15 cellular contexts compared by ENCODE assay signal in the genomic region with DNA sequence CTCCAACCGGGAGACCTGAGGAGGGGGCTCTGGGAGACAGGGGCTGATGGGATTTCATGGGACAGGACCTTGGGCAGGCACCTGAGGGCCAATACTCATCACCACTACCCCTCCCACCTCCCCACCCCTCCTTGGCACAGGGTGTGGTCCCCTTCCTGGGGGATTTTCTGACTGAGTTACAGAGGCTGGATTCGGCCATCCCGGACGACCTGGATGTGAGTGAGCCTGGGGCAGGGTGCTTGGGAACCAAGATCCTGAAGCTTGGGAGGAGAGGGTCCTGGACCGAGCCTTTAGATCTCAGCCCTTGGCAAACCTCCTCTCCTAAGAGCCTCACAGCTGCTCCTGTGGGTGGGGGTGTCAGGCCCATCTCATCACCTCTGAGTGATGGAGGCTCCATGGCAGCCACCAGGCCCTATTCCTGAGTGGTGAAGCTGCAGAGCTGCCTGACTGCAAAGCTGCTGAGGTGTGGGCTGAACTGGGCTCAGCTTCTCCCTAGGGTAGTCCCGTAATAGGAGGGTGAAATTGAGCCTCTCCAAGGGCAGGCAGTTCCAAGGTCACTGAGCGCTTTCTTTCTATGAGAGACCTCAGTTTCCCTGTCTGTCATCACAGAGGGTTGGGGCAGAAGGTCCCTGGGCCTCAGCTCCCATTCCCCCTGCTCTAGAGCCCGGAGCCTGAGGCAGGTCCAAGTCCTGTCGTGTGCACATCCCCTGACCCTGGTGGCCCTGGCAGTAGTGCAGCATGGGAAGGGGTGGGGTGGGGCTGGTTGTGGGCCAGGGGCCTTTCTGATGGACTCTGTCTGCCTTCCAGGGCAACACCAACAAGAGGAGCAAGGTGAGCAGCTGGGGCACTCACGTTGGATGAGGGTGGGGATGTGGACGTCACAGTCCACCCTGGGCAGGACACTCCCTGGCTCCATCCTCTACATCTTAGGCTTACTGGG. TPM values are rescaled to one million over a fixed set of nuclear protein-coding genes. Genes with fewer than 3 reads are reported as not detected.
DNase-seq lines count a peak whose midpoint lies in the region; ATAC-seq and TF ChIP-seq lines count a peak whose summit lies in the region.
"Had no signal": no experiment of that assay in that cellular context is flagged by ENCODE, and none has a peak within 500 bp of the region (broad histone marks: within the 10 kb centered on the region; RNA-seq: fewer than 3 reads in every experiment).

No MANE protein-coding gene starts in this region.

- H3K9me2 ChIP-seq in GM23248 (ENCODE audit: insufficient read depth) = no peaks in the 10 kb centered on the region

- peaks cover 44% of the 10 kb centered on the region for H3K4me1 Mint-ChIP-seq in activated CD8-positive, alpha-beta T cell treated with anti-CD3 and anti-CD28 coated beads, Interleukin-2, amount 10 ng/mL, durations not matched to agents 7 days and 5 days (ENCODE audit: low read depth)
- peaks cover 24% of the 10 kb centered on the region for H3K4me1 Mint-ChIP-seq in memory B cell

- H3K4me3 ChIP-seq in upper lobe of left lung = peak overlapping the region in 1 of 4 donors; percentile 19
- no peak overlapping the region for H3K4me3 ChIP-seq in gastrocnemius medialis
- no peak overlapping the region for H3K4me3 ChIP-seq in GM23248

- H2AFZ ChIP-seq in GM23248 = no peak overlapping the region

- POLR2A ChIA-PET in activated CD8-positive, alpha-beta T cell treated with anti-CD3 and anti-CD28 coated beads, Interleukin-2, amount 10 ng/mL, durations not matched to agents 7 days and 5 days (lab: Charles Lee) = interaction anchor here (0.6 to 3.0 kb wide), 7 partner anchors 9 to 161 kb away, joined by 3 to 41 read pairs (median 4); no protein-coding TSS in a partner anchor

- no peaks in the 10 kb centered on the region for H3F3A ChIP-seq in GM23248 (ENCODE audit: insufficient read depth)

- TF ChIP-seq EP300 in upper lobe of left lung (IDR thresholded peaks at IDR 0.05) = no peak

- no peak for TF ChIP-seq CTCF in upper lobe of left lung (IDR thresholded peaks at IDR 0.05)
- no peak for TF ChIP-seq CTCF in gastrocnemius medialis (IDR thresholded peaks at IDR 0.05 in 4 of 5, conservative IDR thresholded peaks at IDR 0.05 in 1 of 5)

- CTCF ChIA-PET in activated CD8-positive, alpha-beta T cell treated with anti-CD3 and anti-CD28 coated beads, Interleukin-2, amount 10 ng/mL, durations not matched to agents 7 days and 5 days (lab: Charles Lee) = interaction anchor here (1.0 to 2.5 kb wide), 4 partner anchors 9 to 106 kb away, joined by 3 to 11 read pairs (median 8); no protein-coding TSS in a partner anchor

- H3K27me3 ChIP-seq in upper lobe of left lung = no peaks in the 10 kb centered on the region
- no peaks in the 10 kb centered on the region for H3K27me3 ChIP-seq in gastrocnemius medialis
- no peaks in the 10 kb centered on the region for H3K27me3 ChIP-seq in GM23248 (replicated peaks; ENCODE audit: insufficient read depth)
- H3K27me3 ChIP-seq: brain microvascular endothelial cell, foreskin keratinocyte had no signal

- H3K79me2 ChIP-seq in GM23248 (ENCODE audit: insufficient read depth) = peaks cover 14% of the 10 kb centered on the region; the same call in 1 of the 2 replicates

- no peak for TF ChIP-seq POLR2A in upper lobe of left lung (IDR thresholded peaks at IDR 0.05)
- no peak for TF ChIP-seq POLR2A in gastrocnemius medialis (IDR thresholded peaks at IDR 0.05)

- H3K36me3 Mint-ChIP-seq in activated CD8-positive, alpha-beta T cell treated with anti-CD3 and anti-CD28 coated beads, Interleukin-2, amount 10 ng/mL, durations not matched to agents 7 days and 5 days (ENCODE audit: low read depth) = peaks cover 78% of the 10 kb centered on the region
- H3K36me3 Mint-ChIP-seq in memory B cell = peaks cover 33% of the 10 kb centered on the region

- DNase-seq in Right ventricle myocardium inferior (ENCODE audit: missing footprints) (peak; percentile 31), left cardiac atrium (no peak), memory B cell (ENCODE audit: low spot score in 2 of 2) (no peak), upper lobe of left lung (no peak), gastrocnemius medialis (no peak), GM23248 (no peak)
- DNase-seq in activated CD8-positive, alpha-beta T cell treated with anti-CD3 and anti-CD28 coated beads, Interleukin-2, amount 10 ng/mL, durations not matched to agents 7 days and 5 days = no peak
- DNase-seq: foreskin keratinocyte, HFFc6 had no signal

- ATAC-seq in Right ventricle myocardium inferior = no peak
- no peak for ATAC-seq in left cardiac atrium
- no peak for ATAC-seq in activated CD8-positive, alpha-beta T cell treated with anti-CD3 and anti-CD28 coated beads, Interleukin-2, amount 10 ng/mL, durations not matched to agents 7 days and 5 days
- no peak for ATAC-seq in memory B cell (ENCODE audit: low read depth)
- ATAC-seq in upper lobe of left lung (ENCODE audit: low FRiP score in 2 of 2) = no peak
- no peak for ATAC-seq in gastrocnemius medialis
- ATAC-seq in GM19351 (IDR thresholded peaks at IDR 0.05; ENCODE audit: unreplicated experiment) = no peak
- ATAC-seq: foreskin keratinocyte had no signal

- in situ Hi-C loops in gastrocnemius medialis (cut with MboI; ENCODE audit: low sequenced_read_pairs in 4 of 4) (no loop called here), GM23248 (cut with MboI) (no loop called here)

- peak overlapping the region; percentile 98 for H3K4me3 Mint-ChIP-seq in activated CD8-positive, alpha-beta T cell treated with anti-CD3 and anti-CD28 coated beads, Interleukin-2, amount 10 ng/mL, durations not matched to agents 7 days and 5 days
- H3K4me3 Mint-ChIP-seq in memory B cell = no peak overlapping the region
- H3K4me3 Mint-ChIP-seq: HFFc6, type B pancreatic cell had no signal

- H4K20me1 ChIP-seq in GM23248 (ENCODE audit: insufficient read depth) = no peaks in the 10 kb centered on the region

- peaks cover 12 to 73% (median 42%) of the 10 kb centered on the region in 4 donors for H3K36me3 ChIP-seq in upper lobe of left lung
- H3K36me3 ChIP-seq in gastrocnemius medialis = peaks cover 0 to 23% of the 10 kb centered on the region in 2 donors
- H3K36me3 ChIP-seq in GM23248 (ENCODE audit: low read depth) = peaks cover 6% of the 10 kb centered on the region; the same call in 1 of the 2 replicates

- H3K9me3 ChIP-seq in upper lobe of left lung = no peaks in the 10 kb centered on the region
- H3K9me3 ChIP-seq in gastrocnemius medialis = no peaks in the 10 kb centered on the region
- no peaks in the 10 kb centered on the region for H3K9me3 ChIP-seq in GM23248 (ENCODE audit: low read depth)

- H3K4me2 ChIP-seq in GM23248 (ENCODE audit: unreplicated experiment) = no peak overlapping the region

- H3K9me3 Mint-ChIP-seq in activated CD8-positive, alpha-beta T cell treated with anti-CD3 and anti-CD28 coated beads, Interleukin-2, amount 10 ng/mL, durations not matched to agents 7 days and 5 days (ENCODE audit: insufficient read depth) = no peaks in the 10 kb centered on the region
- no peaks in the 10 kb centered on the region for H3K9me3 Mint-ChIP-seq in memory B cell
- H3K9me3 Mint-ChIP-seq: HFFc6, type B pancreatic cell had no signal

- peak overlapping the region; percentile 67 to 82 (median 76) for H3K27ac ChIP-seq in upper lobe of left lung
- H3K27ac ChIP-seq in gastrocnemius medialis = no peak overlapping the region
- H3K27ac ChIP-seq in GM23248 = no peak overlapping the region
- H3K27ac ChIP-seq: brain microvascular endothelial cell, foreskin keratinocyte, VCaP had no signal

- no peaks in the 10 kb centered on the region for H3K27me3 Mint-ChIP-seq in activated CD8-positive, alpha-beta T cell treated with anti-CD3 and anti-CD28 coated beads, Interleukin-2, amount 10 ng/mL, durations not matched to agents 7 days and 5 days (ENCODE audit: low read depth)
- no peaks in the 10 kb centered on the region for H3K27me3 Mint-ChIP-seq in memory B cell
- H3K27me3 Mint-ChIP-seq: type B pancreatic cell had no signal

- no peak overlapping the region for H3K9ac ChIP-seq in GM23248

- H3K27ac Mint-ChIP-seq in activated CD8-positive, alpha-beta T cell treated with anti-CD3 and anti-CD28 coated beads, Interleukin-2, amount 10 ng/mL, durations not matched to agents 7 days and 5 days = peak overlapping the region; percentile 100
- H3K27ac Mint-ChIP-seq in memory B cell = peak overlapping the region; percentile 93
- H3K27ac Mint-ChIP-seq: HFFc6, type B pancreatic cell had no signal

- intact Hi-C loops in Right ventricle myocardium inferior (cut with DNase I) = no loop called here
- intact Hi-C loops in left cardiac atrium (cut with DNase I) = no loop called here
- intact Hi-C loops in gastrocnemius medialis (cut with DNase I; ENCODE audit: low total_unique reads) = no loop called here

- 83 to 96% methylated on average over 8 to 11 of the region's 11 CpGs for WGBS in upper lobe of left lung, 2 donors
- 91 to 96% methylated on average over 11 of the region's 11 CpGs for WGBS in GM23248 (ENCODE audit: low coverage in 1 of 2, low lambda C conversion rate in 2 of 2, missing lambda C conversion rate in 2 of 2), 2 experiments

- H3K4me1 ChIP-seq in upper lobe of left lung (peaks cover 0 to 13% (median 0%) of the 10 kb centered on the region in 4 donors), gastrocnemius medialis (peaks cover 0 to 23% of the 10 kb centered on the region in 2 donors), GM23248 (ENCODE audit: insufficient read depth) (no peaks in the 10 kb centered on the region)
- H3K4me1 ChIP-seq: foreskin keratinocyte had no signal

RNA-seq across cellular contexts. Expression of a gene that starts 6.5 kb away (rescaled TPM):
- total RNA-seq in Right ventricle myocardium inferior (not detected), left cardiac atrium (under 1 TPM in 1 of 2 donors, not detected in 1; 0.44 TPM), upper lobe of left lung (1 to 10 TPM in 4 of 6 donors, under 1 TPM in 1, not detected in 1; 0.67 to 4.0 (median 2.6) TPM), gastrocnemius medialis (1 to 10 TPM in 1 of 4 donors, under 1 TPM in 1, not detected in 2; 0.09 to 1.9 TPM)
- total RNA-seq in activated CD8-positive, alpha-beta T cell treated with anti-CD3 and anti-CD28 coated beads, Interleukin-2, amount 10 ng/mL, durations not matched to agents 7 days and 5 days = 10 to 100 TPM; 34.0 to 38.5 TPM
- total RNA-seq in GM23248 (2014; rRNA removed; shearing (Covaris generic)) = not detected in 2 replicates
- polyA plus RNA-seq in GM23248 (2016; fragmentation: Nextera tagmentation; extraction: Ambion mirVana) = 0.06 and 0.49 TPM in 2 replicates
- total RNA-seq: foreskin keratinocyte, HFFc6, pulmonary artery endothelial cell, SK-MEL-5 had no signal
- polyA plus RNA-seq: foreskin keratinocyte had no signal

RNA-seq across cellular contexts. Expression of a gene that starts 53.6 kb away (rescaled TPM):
- total RNA-seq in Right ventricle myocardium inferior = 3.2 TPM
- 1 to 10 TPM; 4.9 to 5.6 TPM for total RNA-seq in left cardiac atrium
- 1 to 10 TPM; 2.1 to 2.2 TPM for total RNA-seq in activated CD8-positive, alpha-beta T cell treated with anti-CD3 and anti-CD28 coated beads, Interleukin-2, amount 10 ng/mL, durations not matched to agents 7 days and 5 days
- total RNA-seq in upper lobe of left lung = 1 to 10 TPM; 3.0 to 9.4 (median 5.4) TPM
- 1 to 10 TPM; 3.1 to 6.3 (median 4.2) TPM for total RNA-seq in gastrocnemius medialis
- total RNA-seq in GM23248 (2014; rRNA removed; shearing (Covaris generic)) = 2.5 and 3.3 TPM in 2 replicates
- polyA plus RNA-seq in GM23248 (2016; fragmentation: Nextera tagmentation; extraction: Ambion mirVana) = 1.0 and 1.2 TPM in 2 replicates

RNA-seq across cellular contexts. Expression of a gene that starts 56.9 kb away (rescaled TPM):
- total RNA-seq in Right ventricle myocardium inferior (0.43 TPM), left cardiac atrium (1 to 10 TPM in 1 of 2 donors, under 1 TPM in 1; 0.53 to 1.3 TPM), upper lobe of left lung (under 1 TPM in 2 of 6 donors, not detected in 4; 0.74 to 0.80 TPM), gastrocnemius medialis (1 to 10 TPM in 1 of 4 donors, not detected in 3; 1.1 TPM)
- not detected for total RNA-seq in activated CD8-positive, alpha-beta T cell treated with anti-CD3 and anti-CD28 coated beads, Interleukin-2, amount 10 ng/mL, durations not matched to agents 7 days and 5 days
- total RNA-seq in GM23248 (2014; rRNA removed; shearing (Covaris generic)) = not detected in 2 replicates
- polyA plus RNA-seq in GM23248 (2016; fragmentation: Nextera tagmentation; extraction: Ambion mirVana) = not detected in 2 replicates
- total RNA-seq: foreskin keratinocyte, pulmonary artery endothelial cell, SK-MEL-5 had no signal
- polyA plus RNA-seq: foreskin keratinocyte had no signal

Comparison
In these comparisons a context has a peak if more than half of its experiments do, and no peak if none do; other contexts are left out.
1. H3K27ac ChIP-seq: peak in upper lobe of left lung (4 of 4); none in gastrocnemius medialis (0 of 4) and GM23248 (single experiment).
2. RNA of a gene that starts 6.5 kb away (total RNA-seq): 34.0 to 38.5 TPM in activated CD8-positive, alpha-beta T cell treated with anti-CD3 and anti-CD28 coated beads, Interleukin-2, amount 10 ng/mL, durations not matched to agents 7 days and 5 days; 0.67 to 4.0 TPM in upper lobe of left lung, 0.44 TPM in left cardiac atrium, not detected in Right ventricle myocardium inferior (single experiment), 0.09 to 1.9 TPM in gastrocnemius medialis and not detected in GM23248; every median in the first group is over 4 times any median in the second.